Comparison of ENCODE assay signal across 6 cellular contexts in genomic region chr2:27407798-27408491, GRCh38. TPM values are rescaled to one million over a fixed set of nuclear protein-coding genes. Genes with fewer than 3 reads are reported as not detected.
DNase-seq lines count a peak whose midpoint lies in the region; ATAC-seq and TF ChIP-seq lines count a peak whose summit lies in the region.

No MANE protein-coding gene starts in this region.

- no peaks in the 10 kb centered on the region for H3K27me3 ChIP-seq in PC-9 (ENCODE audit: insufficient read depth, low read depth)
- H3K27me3 ChIP-seq in stomach smooth muscle (ENCODE audit: control insufficient read depth in 1 of 2, insufficient read depth in 2 of 2, low read length in 2 of 2): no peaks in the 10 kb centered on the region

- intact Hi-C loops in PC-9 (cut with micrococcal nuclease; ENCODE audit: unreplicated experiment): loop anchor here (1.0 to 5.0 kb wide), 4 partner anchors 34 to 275 kb away; partner anchors contain the start of genes CCDC121, GPN1, KRTCAP3 and SLC4A1AP

- peaks cover 33% of the 10 kb centered on the region for H3F3A ChIP-seq in PC-9 (ENCODE audit: insufficient read depth, low read depth)

- CTCF ChIA-PET in activated naive CD4-positive, alpha-beta T cell treated with anti-CD3 and anti-CD28 coated beads, Interleukin-2, amount 10 ng/mL, durations not matched to agents 7 days and 5 days (lab: Charles Lee): interaction anchor here (1.0 to 1.8 kb wide), 5 partner anchors 13 to 36 kb away, joined by 3 to 4 read pairs (median 4); no protein-coding TSS in a partner anchor
- CTCF ChIA-PET in PC-9 (lab: Charles Lee): no interaction called here

- H3K4me3 ChIP-seq in PC-9 (peak overlapping the region; percentile 97), stomach smooth muscle (ENCODE audit: low read length in 2 of 2) (peak overlapping the region; percentile 89 to 93)

- no peak for ATAC-seq in GM21619 (IDR thresholded peaks at IDR 0.05; ENCODE audit: unreplicated experiment)

- peaks cover 9% of the 10 kb centered on the region for H3K27me3 Mint-ChIP-seq in activated naive CD4-positive, alpha-beta T cell treated with anti-CD3 and anti-CD28 coated beads, Interleukin-2, amount 10 ng/mL, durations not matched to agents 7 days and 5 days

- peak overlapping the region; percentile 81 for H3K4me3 Mint-ChIP-seq in activated naive CD4-positive, alpha-beta T cell treated with anti-CD3 and anti-CD28 coated beads, Interleukin-2, amount 10 ng/mL, durations not matched to agents 7 days and 5 days

- peaks cover 51% of the 10 kb centered on the region for H4K20me1 ChIP-seq in PC-9 (ENCODE audit: insufficient read depth)

- H3K4me1 ChIP-seq in PC-9 (replicated peaks; ENCODE audit: insufficient read depth) (peaks cover 22% of the 10 kb centered on the region), stomach smooth muscle (ENCODE audit: control insufficient read depth, insufficient read depth, low read length) (peaks cover 12% of the 10 kb centered on the region)

- H3K36me3 Mint-ChIP-seq in activated naive CD4-positive, alpha-beta T cell treated with anti-CD3 and anti-CD28 coated beads, Interleukin-2, amount 10 ng/mL, durations not matched to agents 7 days and 5 days: peaks cover 24% of the 10 kb centered on the region

- peaks cover 50% of the 10 kb centered on the region for H3K4me1 Mint-ChIP-seq in activated naive CD4-positive, alpha-beta T cell treated with anti-CD3 and anti-CD28 coated beads, Interleukin-2, amount 10 ng/mL, durations not matched to agents 7 days and 5 days

- H3K9ac ChIP-seq in stomach smooth muscle (ENCODE audit: low read length in 2 of 2): peak overlapping the region; percentile 84 to 94

- H3K79me2 ChIP-seq in PC-9 (ENCODE audit: low read depth): peaks cover 64% of the 10 kb centered on the region

- POLR2A ChIA-PET in PC-9 (lab: Charles Lee; ENCODE audit: unreplicated experiment): interaction anchor here (0.7 kb wide), 1 partner anchor 13 kb away, joined by 13 read pairs; no protein-coding TSS in a partner anchor

- no peak overlapping the region for H2AFZ ChIP-seq in PC-9

- H3K9me2 ChIP-seq in PC-9 (ENCODE audit: insufficient read depth): no peaks in the 10 kb centered on the region

- DNase-seq in activated naive CD4-positive, alpha-beta T cell treated with anti-CD3 and anti-CD28 coated beads, Interleukin-2, amount 10 ng/mL, durations not matched to agents 7 days and 5 days: no peak
- no peak for DNase-seq in activated naive CD4-positive, alpha-beta T cell treated with anti-CD3 and anti-CD28 coated beads, Interleukin-2, amount 50 U/mL, for 16 hours
- DNase-seq in PC-9 (peak; percentile 25 to 55), fibroblast of the conjunctiva (ENCODE audit: low read depth) (peak; percentile 52)

- peaks cover 4% of the 10 kb centered on the region for H3K9me3 Mint-ChIP-seq in activated naive CD4-positive, alpha-beta T cell treated with anti-CD3 and anti-CD28 coated beads, Interleukin-2, amount 10 ng/mL, durations not matched to agents 7 days and 5 days

- peak overlapping the region; percentile 87 for H3K27ac Mint-ChIP-seq in activated naive CD4-positive, alpha-beta T cell treated with anti-CD3 and anti-CD28 coated beads, Interleukin-2, amount 10 ng/mL, durations not matched to agents 7 days and 5 days

- H3K4me2 ChIP-seq in PC-9: peak overlapping the region; percentile 98

- H3K36me3 ChIP-seq in PC-9 (ENCODE audit: low read depth) (peaks cover 12% of the 10 kb centered on the region; the same call in 1 of the 2 replicates), stomach smooth muscle (ENCODE audit: control insufficient read depth in 2 of 2, insufficient read depth in 2 of 2, low read length in 2 of 2) (no peaks in the 10 kb centered on the region)

- H3K27ac ChIP-seq in PC-9: peak overlapping the region; percentile 63; the same call in 1 of the 2 replicates
- H3K27ac ChIP-seq in stomach smooth muscle (ENCODE audit: low read length): no peak overlapping the region

- peak; percentile 86 for TF ChIP-seq CTCF in PC-9 (conservative IDR thresholded peaks at IDR 0.05)

- H3K9me3 ChIP-seq in PC-9 (ENCODE audit: insufficient read depth, low read depth) (no peaks in the 10 kb centered on the region), stomach smooth muscle (ENCODE audit: control insufficient read depth in 2 of 2, low read length in 2 of 2) (no peaks in the 10 kb centered on the region)

- no TSS peak for BruUV-seq in PC-9 (replicated peaks; lab: Mats Ljungman, UMichigan)

RNA-seq across cellular contexts. Expression of gene PPM1G, which starts 1.4 kb away (rescaled TPM):
- total RNA-seq in PC-9 (2021): 114 and 136 TPM in 2 replicates

RNA-seq across cellular contexts. Expression of gene NRBP1, which starts 20.5 kb away (rescaled TPM):
- total RNA-seq in PC-9 (2021): 67.9 and 83.9 TPM in 2 replicates

RNA-seq across cellular contexts. Expression of gene ZNF513, which starts 27.4 kb away (rescaled TPM):
- total RNA-seq in PC-9 (2021): 4.1 and 4.5 TPM in 2 replicates

RNA-seq across cellular contexts. Expression of gene KRTCAP3, which starts 34.2 kb away (rescaled TPM):
- total RNA-seq in PC-9 (2021): 62.9 and 91.7 TPM in 2 replicates

RNA-seq across cellular contexts. Expression of gene SNX17, which starts 37.5 kb away (rescaled TPM):
- total RNA-seq in PC-9 (2021): 60.6 and 73.7 TPM in 2 replicates

Comparison
In these comparisons a context has a peak if more than half of its experiments do, and no peak if none do; other contexts are left out.
1. DNase-seq: peak in PC-9 (2 of 2) and fibroblast of the conjunctiva (single experiment); none in activated naive CD4-positive, alpha-beta T cell treated with anti-CD3 and anti-CD28 coated beads, Interleukin-2, amount 10 ng/mL, durations not matched to agents 7 days and 5 days (single experiment) and activated naive CD4-positive, alpha-beta T cell treated with anti-CD3 and anti-CD28 coated beads, Interleukin-2, amount 50 U/mL, for 16 hours (single experiment).